In genomic region chr7:1597791-1598190, GRCh38 we compare ENCODE assay signal across 23 cellular contexts. TPM values are rescaled to one million over a fixed set of nuclear protein-coding genes. Genes with fewer than 3 reads are reported as not detected.
DNase-seq lines count a peak whose midpoint lies in the region; ATAC-seq lines count a peak whose summit lies in the region.
"Had no signal": no experiment of that assay in that cellular context is flagged by ENCODE, and none has a peak within 500 bp of the region (broad histone marks: within the 10 kb centered on the region; RNA-seq: fewer than 3 reads in every experiment).

No MANE protein-coding gene starts in this region.

- no peak overlapping the region for H3K23ac ChIP-seq in neuronal stem cell (ENCODE audit: low read depth, low read length, poor library complexity)

- no peak overlapping the region for H4K8ac ChIP-seq in neuronal stem cell (ENCODE audit: low read depth, low read length)

- no peak overlapping the region for H3K9ac ChIP-seq in neuronal stem cell (ENCODE audit: low read depth, low read length, poor library complexity)
- H3K9ac ChIP-seq: BLaER1 had no signal

- H3K4me1 Mint-ChIP-seq in activated CD4-positive, alpha-beta memory T cell treated with anti-CD3 and anti-CD28 coated beads, Interleukin-2, amount 10 ng/mL, durations not matched to agents 7 days and 5 days: peaks cover 1% of the 10 kb centered on the region
- H3K4me1 Mint-ChIP-seq: CD14-positive monocyte had no signal

- H3K4me3 ChIP-seq in H7 (ENCODE audit: insufficient read depth, low read depth, low read length) (no peak overlapping the region), neuronal stem cell (ENCODE audit: low read length in 2 of 2) (no peak overlapping the region)
- H3K4me3 ChIP-seq: BLaER1 had no signal

- no peak overlapping the region for H2BK15ac ChIP-seq in neuronal stem cell (ENCODE audit: low read length)

- POLR2A ChIA-PET in activated CD4-positive, alpha-beta memory T cell treated with anti-CD3 and anti-CD28 coated beads, Interleukin-2, amount 10 ng/mL, durations not matched to agents 7 days and 5 days (lab: Charles Lee): no interaction called here

- H3K36me3 Mint-ChIP-seq in activated naive CD4-positive, alpha-beta T cell treated with anti-CD3 and anti-CD28 coated beads, Interleukin-2, amount 50 U/mL, for 72 hours: no peaks in the 10 kb centered on the region
- no peaks in the 10 kb centered on the region for H3K36me3 Mint-ChIP-seq in activated CD4-positive, alpha-beta memory T cell treated with anti-CD3 and anti-CD28 coated beads, Interleukin-2, amount 10 ng/mL, durations not matched to agents 7 days and 5 days (ENCODE audit: low read depth)
- H3K36me3 Mint-ChIP-seq: CD14-positive monocyte; CD4-positive, alpha-beta memory T cell; CD4-positive, CD25-positive, alpha-beta regulatory T cell; CD8-positive, alpha-beta memory T cell had no signal

- H3K9me3 ChIP-seq in neuronal stem cell (replicated peaks in 1 of 2; ENCODE audit: control insufficient read depth in 2 of 2, insufficient read depth in 1 of 2, low read depth in 1 of 2, low read length in 2 of 2): no peaks in the 10 kb centered on the region
- H3K9me3 ChIP-seq: BE2C, BLaER1 had no signal

- no peaks in the 10 kb centered on the region for H3K27me3 ChIP-seq in H7 (ENCODE audit: control insufficient read depth, insufficient read depth, low read length)
- peaks cover 0 to 16% (median 0%) of the 10 kb centered on the region in 3 experiments for H3K27me3 ChIP-seq in neuronal stem cell (ENCODE audit: control insufficient read depth in 3 of 3, insufficient read depth in 3 of 3, low read depth in 1 of 3, low read length in 3 of 3)
- H3K27me3 ChIP-seq: BLaER1 had no signal

- H3K27me3 Mint-ChIP-seq in activated CD4-positive, alpha-beta memory T cell treated with anti-CD3 and anti-CD28 coated beads, Interleukin-2, amount 10 ng/mL, durations not matched to agents 7 days and 5 days: peaks cover 7% of the 10 kb centered on the region

- H3K27ac Mint-ChIP-seq in activated naive CD4-positive, alpha-beta T cell treated with anti-CD3 and anti-CD28 coated beads, Interleukin-2, amount 50 U/mL, for 72 hours: peak overlapping the region; percentile 27 to 51
- H3K27ac Mint-ChIP-seq in activated CD4-positive, alpha-beta memory T cell treated with anti-CD3 and anti-CD28 coated beads, Interleukin-2, amount 10 ng/mL, durations not matched to agents 7 days and 5 days: no peak overlapping the region
- H3K27ac Mint-ChIP-seq: CD14-positive monocyte; CD4-positive, alpha-beta memory T cell; CD4-positive, CD25-positive, alpha-beta regulatory T cell; CD8-positive, alpha-beta memory T cell had no signal

- peak overlapping the region; percentile 20 for H2AK5ac ChIP-seq in neuronal stem cell (ENCODE audit: low read depth, low read length)

- WGBS in neuronal stem cell (ENCODE audit: extremely low coverage in 2 of 2, insufficient read length in 2 of 2, insufficient replicate concordance in 1 of 2), 2 donors: no CpG with 5 or more reads among the region's 11 CpGs

- ATAC-seq in activated naive CD4-positive, alpha-beta T cell treated with anti-CD3 and anti-CD28 coated beads, Interleukin-2, amount 50 U/mL, for 72 hours: no peak

- no peak for DNase-seq in activated naive CD4-positive, alpha-beta T cell treated with anti-CD3 and anti-CD28 coated beads, Interleukin-2, amount 50 U/mL, for 72 hours (ENCODE audit: low spot score in 2 of 2)
- DNase-seq in activated naive CD4-positive, alpha-beta T cell treated with Interleukin-2 at 50 U/mL for 16 hours: no peak
- DNase-seq in H7 (peak; percentile 36), neuronal stem cell (ENCODE audit: low spot score) (no peak), mesenteric fat pad (ENCODE audit: low spot score) (no peak), NCI-H526 treated with DMSO at 0.1 percent for 48 hours (lab: John Stamatoyannopoulos, UW) (no peak)
- DNase-seq in activated CD4-positive, alpha-beta memory T cell treated with anti-CD3 and anti-CD28 coated beads, Interleukin-2, amount 10 ng/mL, durations not matched to agents 7 days and 5 days: no peak
- DNase-seq: 8988T; ACHN; BE2C; C1 segment of cervical spinal cord; CD4-positive, alpha-beta memory T cell; CD4-positive, CD25-positive, alpha-beta regulatory T cell; CD8-positive, alpha-beta memory T cell; COR-L47; DMS 273 treated with DMSO at 0.1 percent for 48 hours; DMS153; DMS53; DMS79; GF-D8 had no signal

- H3K79me1 ChIP-seq in neuronal stem cell (ENCODE audit: low read depth, low read length): no peaks in the 10 kb centered on the region

- H4K91ac ChIP-seq in neuronal stem cell (ENCODE audit: low read depth, low read length, poor library complexity): no peak overlapping the region

- no peaks in the 10 kb centered on the region for H3K36me3 ChIP-seq in H7 (replicated peaks; ENCODE audit: control insufficient read depth, insufficient read depth, low read length)
- no peaks in the 10 kb centered on the region for H3K36me3 ChIP-seq in neuronal stem cell (replicated peaks in 1 of 2; ENCODE audit: control insufficient read depth in 2 of 2, insufficient read depth in 2 of 2, low read length in 2 of 2)
- H3K36me3 ChIP-seq: BE2C, BLaER1 had no signal

- H2BK120ac ChIP-seq in neuronal stem cell (ENCODE audit: low read depth, low read length): no peak overlapping the region

- CTCF ChIA-PET in activated CD4-positive, alpha-beta memory T cell treated with anti-CD3 and anti-CD28 coated beads, Interleukin-2, amount 10 ng/mL, durations not matched to agents 7 days and 5 days (lab: Charles Lee): no interaction called here

- H3K18ac ChIP-seq in neuronal stem cell (ENCODE audit: low read length): no peak overlapping the region

- no peak overlapping the region for H3K4me2 ChIP-seq in neuronal stem cell (ENCODE audit: insufficient read depth, low read length, poor library complexity, severe bottlenecking)
- H3K4me2 ChIP-seq: BLaER1 had no signal

- no peak overlapping the region for H2BK5ac ChIP-seq in neuronal stem cell (ENCODE audit: low read length)

- H3K9me3 Mint-ChIP-seq in activated naive CD4-positive, alpha-beta T cell treated with anti-CD3 and anti-CD28 coated beads, Interleukin-2, amount 50 U/mL, for 72 hours: no peaks in the 10 kb centered on the region
- peaks cover 2% of the 10 kb centered on the region for H3K9me3 Mint-ChIP-seq in activated CD4-positive, alpha-beta memory T cell treated with anti-CD3 and anti-CD28 coated beads, Interleukin-2, amount 10 ng/mL, durations not matched to agents 7 days and 5 days
- H3K9me3 Mint-ChIP-seq: CD8-positive, alpha-beta memory T cell had no signal

- H3K4ac ChIP-seq in neuronal stem cell (ENCODE audit: low read length): no peak overlapping the region

- H3K4me3 Mint-ChIP-seq in activated CD4-positive, alpha-beta memory T cell treated with anti-CD3 and anti-CD28 coated beads, Interleukin-2, amount 10 ng/mL, durations not matched to agents 7 days and 5 days: no peak overlapping the region
- H3K4me3 Mint-ChIP-seq: CD14-positive monocyte; CD4-positive, alpha-beta memory T cell; CD4-positive, CD25-positive, alpha-beta regulatory T cell; CD8-positive, alpha-beta memory T cell had no signal

- no peak overlapping the region for H3K27ac ChIP-seq in neuronal stem cell (replicated peaks; ENCODE audit: low read length)
- H3K27ac ChIP-seq: BLaER1 had no signal

- H2BK12ac ChIP-seq in neuronal stem cell (ENCODE audit: low read length): no peak overlapping the region

- no peak overlapping the region for H2AFZ ChIP-seq in neuronal stem cell (ENCODE audit: low read length)

- H3K4me1 ChIP-seq in neuronal stem cell (ENCODE audit: control insufficient read depth in 2 of 2, insufficient read depth in 1 of 2, low read depth in 1 of 2, low read length in 2 of 2): no peaks in the 10 kb centered on the region
- H3K4me1 ChIP-seq: BE2C had no signal

- no peak overlapping the region for H3K14ac ChIP-seq in neuronal stem cell (ENCODE audit: low read length)

RNA-seq across cellular contexts. Expression of gene PSMG3, which starts 28.0 kb away (rescaled TPM):
- total RNA-seq in activated naive CD4-positive, alpha-beta T cell treated with anti-CD3 and anti-CD28 coated beads, Interleukin-2, amount 50 U/mL, for 72 hours: 10 to 100 TPM; 26.8 to 36.4 TPM
- total RNA-seq in H7 (2014; rRNA removed; shearing (Covaris generic)): 45.9 and 49.8 TPM in 2 replicates
- 16.9 TPM for polyA plus RNA-seq in neuronal stem cell (2013, experiment 1 of 2)
- polyA plus RNA-seq in neuronal stem cell (2013, experiment 2 of 2): 15.7 TPM
- 10 to 100 TPM; 32.7 to 34.9 TPM for total RNA-seq in activated CD4-positive, alpha-beta memory T cell treated with anti-CD3 and anti-CD28 coated beads, Interleukin-2, amount 10 ng/mL, durations not matched to agents 7 days and 5 days
- 17.8 TPM for total RNA-seq in mesenteric fat pad

RNA-seq across cellular contexts. Expression of gene TMEM184A, which starts 41.8 kb away (rescaled TPM):
- under 1 TPM; 0.12 to 0.73 TPM for total RNA-seq in activated naive CD4-positive, alpha-beta T cell treated with anti-CD3 and anti-CD28 coated beads, Interleukin-2, amount 50 U/mL, for 72 hours
- 0.74 and 1.2 TPM in 2 replicates for total RNA-seq in H7 (2014; rRNA removed; shearing (Covaris generic))
- 0.32 TPM for polyA plus RNA-seq in neuronal stem cell (2013, experiment 1 of 2)
- polyA plus RNA-seq in neuronal stem cell (2013, experiment 2 of 2): 0.28 TPM
- total RNA-seq in activated CD4-positive, alpha-beta memory T cell treated with anti-CD3 and anti-CD28 coated beads, Interleukin-2, amount 10 ng/mL, durations not matched to agents 7 days and 5 days: not detected
- 0.16 TPM for total RNA-seq in mesenteric fat pad
- total RNA-seq: A673; CD4-positive, alpha-beta memory T cell; CD4-positive, CD25-positive, alpha-beta regulatory T cell; CD8-positive, alpha-beta memory T cell had no signal
- polyA plus RNA-seq: CD14-positive monocyte; CD4-positive, alpha-beta memory T cell; CD8-positive, alpha-beta memory T cell had no signal
